Comparison of ENCODE assay signal across 17 cellular contexts in genomic region chr17:73042809-73043685, GRCh38. TPM values are rescaled to one million over a fixed set of nuclear protein-coding genes. Genes with fewer than 3 reads are reported as not detected.
DNase-seq lines count a peak whose midpoint lies in the region; ATAC-seq, FAIRE-seq and TF ChIP-seq lines count a peak whose summit lies in the region.
"Had no signal": no experiment of that assay in that cellular context is flagged by ENCODE, and none has a peak within 500 bp of the region (broad histone marks: within the 10 kb centered on the region; RNA-seq: fewer than 3 reads in every experiment).

No MANE protein-coding gene starts in this region.

- H3K4me1 Mint-ChIP-seq in activated T-helper 17 cell treated with anti-CD3 and anti-CD28 coated beads, Interleukin-2, amount 50 U/mL, for 72 hours, result peaks cover 14% of the 10 kb centered on the region

- no peak overlapping the region for H3K4me3 ChIP-seq in HepG2 (replicated peaks in 1 of 3; ENCODE audit: insufficient read depth in 1 of 3, low read depth in 2 of 3, low read length in 3 of 3)
- no peak overlapping the region for H3K4me3 ChIP-seq in right lobe of liver
- no peak overlapping the region for H3K4me3 ChIP-seq in lower leg skin (ENCODE audit: low read depth, poor library complexity, severe bottlenecking)
- H3K4me3 ChIP-seq: SK-N-MC, uterus had no signal

- no peak overlapping the region for H3K4me3 Mint-ChIP-seq in activated T-helper 17 cell treated with anti-CD3 and anti-CD28 coated beads, Interleukin-2, amount 50 U/mL, for 72 hours
- H3K4me3 Mint-ChIP-seq: activated naive CD8-positive, alpha-beta T cell; memory B cell had no signal

- no peak overlapping the region for H3K27ac Mint-ChIP-seq in activated T-helper 17 cell treated with anti-CD3 and anti-CD28 coated beads, Interleukin-2, amount 50 U/mL, for 72 hours
- H3K27ac Mint-ChIP-seq: activated naive CD8-positive, alpha-beta T cell; memory B cell had no signal

- H3K36me3 Mint-ChIP-seq in activated T-helper 17 cell treated with anti-CD3 and anti-CD28 coated beads, Interleukin-2, amount 50 U/mL, for 72 hours (ENCODE audit: low read depth), result peaks cover 4% of the 10 kb centered on the region

- peak; percentile 53 for FAIRE-seq in HepG2 (lab: Jason Lieb, UNC)
- FAIRE-seq: GM19239 had no signal

- no peak overlapping the region for H3K4me2 ChIP-seq in HepG2 (ENCODE audit: low read depth, low read length)

- CTCF ChIA-PET in HepG2 (lab: Yijun Ruan, JAX; ENCODE audit: low intra/inter-chr PET ratio, low total read pairs), result no interaction called here

- H3K27me3 Mint-ChIP-seq in activated T-helper 17 cell treated with anti-CD3 and anti-CD28 coated beads, Interleukin-2, amount 50 U/mL, for 72 hours, result no peaks in the 10 kb centered on the region
- H3K27me3 Mint-ChIP-seq: activated naive CD8-positive, alpha-beta T cell; memory B cell had no signal

- TF ChIP-seq EP300 in HepG2 (IDR thresholded peaks at IDR 0.05; ENCODE audit: low read depth in 2 of 2, low read length in 2 of 2) (no peak), HepG2 (CRISPR knock-in tag; IDR thresholded peaks at IDR 0.05; ENCODE audit: borderline replicate concordance) (no peak)

- H3K4me1 ChIP-seq in HepG2 (ENCODE audit: insufficient read depth, low read length), result peaks cover 9% of the 10 kb centered on the region
- no peaks in the 10 kb centered on the region for H3K4me1 ChIP-seq in right lobe of liver
- H3K4me1 ChIP-seq: uterus had no signal

- 94% methylated on average over 7 of the region's 7 CpGs for WGBS in HepG2 (ENCODE audit: low lambda C conversion rate)
- 77% methylated on average over 6 of the region's 7 CpGs for WGBS in right lobe of liver (ENCODE audit: insufficient coverage, low coverage, low lambda C conversion rate, missing lambda C conversion rate)
- WGBS in lower leg skin, 2 donors, result 45% methylated on average over 7 of the region's 7 CpGs

- TF ChIP-seq POLR2A in HepG2 (IDR thresholded peaks at IDR 0.05; ENCODE audit: insufficient read depth in 1 of 2, low read depth in 2 of 2, low read length in 2 of 2) (no peak), right lobe of liver (IDR thresholded peaks at IDR 0.05) (no peak), lower leg skin (IDR thresholded peaks at IDR 0.05) (no peak)

- H3K9me3 Mint-ChIP-seq in activated T-helper 17 cell treated with anti-CD3 and anti-CD28 coated beads, Interleukin-2, amount 50 U/mL, for 72 hours, result peaks cover 10% of the 10 kb centered on the region

- H3K79me2 ChIP-seq in HepG2 (ENCODE audit: insufficient read depth, low read length), result no peaks in the 10 kb centered on the region

- in situ Hi-C loops in HepG2 (cut with HindIII; ENCODE audit: extremely low pct_ligation_motif_present, low pct_unique_long_range_greater_than_20kb), result no loop called here

- intact Hi-C loops in HepG2 (cut with micrococcal nuclease; ENCODE audit: unreplicated experiment) (no loop called here), right lobe of liver (cut with DNase I) (no loop called here), lower leg skin (cut with DNase I; ENCODE audit: low total_unique reads) (no loop called here)

- H2AFZ ChIP-seq in HepG2 (ENCODE audit: low read length), result no peak overlapping the region

- no peak overlapping the region for H3K9ac ChIP-seq in HepG2 (ENCODE audit: insufficient read depth, low read depth, low read length)

- H3K27ac ChIP-seq in HepG2 (ENCODE audit: extremely low read length, insufficient read depth, low read length) (no peak overlapping the region), right lobe of liver (no peak overlapping the region)
- H3K27ac ChIP-seq: SK-N-MC, uterus, VCaP had no signal

- H3K9me3 ChIP-seq in HepG2 (ENCODE audit: low read length) (no peaks in the 10 kb centered on the region), right lobe of liver (no peaks in the 10 kb centered on the region)
- H3K9me3 ChIP-seq: uterus had no signal

- DNase-seq in HepG2 (ENCODE audit: low spot score), result no peak
- DNase-seq in right lobe of liver, result no peak
- peak; percentile 14 for DNase-seq in dermis blood vessel endothelial cell
- peak; percentile 20 to 73 for DNase-seq in lower leg skin (ENCODE audit: low spot score in 2 of 2)
- DNase-seq in dedifferentiated amniotic fluid mesenchymal stem cell (ENCODE audit: extremely low spot score), result no peak
- DNase-seq: DMS79 treated with DMSO at 0.1 percent for 48 hours, glutamatergic neuron, nucleus accumbens, uterus had no signal

- POLR2A ChIA-PET in HepG2 (lab: Yijun Ruan, JAX), result interaction anchor here (0.5 kb wide), 1 partner anchor 76 kb away, joined by 4 read pairs; no protein-coding TSS in a partner anchor

- no peaks in the 10 kb centered on the region for H4K20me1 ChIP-seq in HepG2 (ENCODE audit: insufficient read depth, low read length)

- no peak for TF ChIP-seq RAD21 in HepG2 (CRISPR knock-in tag; IDR thresholded peaks at IDR 0.05)

- H3K36me3 ChIP-seq in HepG2 (replicated peaks in 1 of 2; ENCODE audit: control insufficient read depth in 1 of 2, insufficient read depth in 2 of 2, low read length in 2 of 2) (no peaks in the 10 kb centered on the region), right lobe of liver (no peaks in the 10 kb centered on the region)
- H3K36me3 ChIP-seq: uterus had no signal

- TF ChIP-seq CTCF in HepG2 (CRISPR knock-in tag; IDR thresholded peaks at IDR 0.05), result no peak
- no peak for TF ChIP-seq CTCF in right lobe of liver (IDR thresholded peaks at IDR 0.05)
- no peak for TF ChIP-seq CTCF in lower leg skin (IDR thresholded peaks at IDR 0.05)

- BruUV-seq in HepG2 (replicated peaks; lab: Mats Ljungman, UMichigan), result no TSS peak

- 0 out of 3 replicates have a peak, but pooled peaks have one; percentile 23 for ATAC-seq in HepG2
- ATAC-seq in right lobe of liver, result no peak
- no peak for ATAC-seq in GM21576 (IDR thresholded peaks at IDR 0.05; ENCODE audit: unreplicated experiment)
- ATAC-seq in HG02884 (IDR thresholded peaks at IDR 0.05; ENCODE audit: unreplicated experiment), result no peak
- ATAC-seq in activated T-helper 17 cell treated with anti-CD3 and anti-CD28 coated beads, Interleukin-2, amount 50 U/mL, for 72 hours (replicated peaks), result no peak

- H3K27me3 ChIP-seq in HepG2 (ENCODE audit: control insufficient read depth in 1 of 2, insufficient read depth in 2 of 2, low read length in 2 of 2) (no peaks in the 10 kb centered on the region), right lobe of liver (no peaks in the 10 kb centered on the region)
- H3K27me3 ChIP-seq: uterus had no signal

TF ChIP-seq in HepG2, 621 proteins besides CTCF, POLR2A, EP300 and RAD21 (continues in another document):
- no peak for TF ChIP-seq ZNF552 (CRISPR knock-in tag; IDR thresholded peaks at IDR 0.05; ENCODE audit: borderline replicate concordance)
- TF ChIP-seq ZNF562 (CRISPR knock-in tag; IDR thresholded peaks at IDR 0.05; ENCODE audit: borderline replicate concordance), result no peak
- TF ChIP-seq ZNF619 (CRISPR knock-in tag; IDR thresholded peaks at IDR 0.05), result no peak
- TF ChIP-seq, protein P1, sequence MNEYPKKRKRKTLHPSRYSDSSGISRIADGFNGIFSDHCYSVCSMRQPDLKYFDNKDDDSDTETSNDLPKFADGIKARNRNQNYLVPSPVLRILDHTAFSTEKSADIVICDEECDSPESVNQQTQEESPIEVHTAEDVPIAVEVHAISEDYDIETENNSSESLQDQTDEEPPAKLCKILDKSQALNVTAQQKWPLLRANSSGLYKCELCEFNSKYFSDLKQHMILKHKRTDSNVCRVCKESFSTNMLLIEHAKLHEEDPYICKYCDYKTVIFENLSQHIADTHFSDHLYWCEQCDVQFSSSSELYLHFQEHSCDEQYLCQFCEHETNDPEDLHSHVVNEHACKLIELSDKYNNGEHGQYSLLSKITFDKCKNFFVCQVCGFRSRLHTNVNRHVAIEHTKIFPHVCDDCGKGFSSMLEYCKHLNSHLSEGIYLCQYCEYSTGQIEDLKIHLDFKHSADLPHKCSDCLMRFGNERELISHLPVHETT (CRISPR knock-in tag; conservative IDR thresholded peaks at IDR 0.05), result no peak
- no peak for TF ChIP-seq GTF3A (CRISPR knock-in tag; conservative IDR thresholded peaks at IDR 0.05)
- no peak for TF ChIP-seq MAFG (CRISPR knock-in tag; IDR thresholded peaks at IDR 0.05)
- no peak for TF ChIP-seq THAP8 (CRISPR knock-in tag; IDR thresholded peaks at IDR 0.05; ENCODE audit: borderline replicate concordance)

RNA-seq across cellular contexts. Expression of gene SLC39A11, which starts 49.4 kb away (rescaled TPM):
- total RNA-seq in HepG2 (2016; rRNA removed; fragmentation: Illumina TruSeq; extraction: Trizol) (19.2 and 31.5 TPM in 2 replicates), right lobe of liver (10 to 100 TPM; 25.4 to 49.6 (median 39.3) TPM), dermis blood vessel endothelial cell (11.1 and 17.4 TPM in 2 replicates), lower leg skin (10 to 100 TPM; 41.6 to 59.0 (median 47.1) TPM)
- 4.1 and 5.7 TPM in 2 replicates for total RNA-seq in HepG2 (2016; cell fraction: cytosol; rRNA removed; fragmentation: Illumina TruSeq; extraction: Trizol; ENCODE audit: low read depth)
- 17.6 and 30.8 TPM in 2 replicates for total RNA-seq in HepG2 (2016; cell fraction: insoluble cytoplasmic fraction; rRNA removed; fragmentation: Illumina TruSeq; extraction: Trizol)
- 11.7 and 12.9 TPM in 2 replicates for total RNA-seq in HepG2 (2016; cell fraction: membrane; rRNA removed; fragmentation: Illumina TruSeq; extraction: Trizol)
- total RNA-seq in HepG2 (2016; cell fraction: nucleus; rRNA removed; fragmentation: Illumina TruSeq; extraction: Trizol), result 44.0 and 45.4 TPM in 2 replicates
- polyA plus RNA-seq in HepG2 (2011; rRNA removed), result 17.2 and 18.4 TPM in 2 replicates
- 16.2 and 18.4 TPM in 2 replicates for polyA plus RNA-seq in HepG2 (2011; cell fraction: cytosol; rRNA removed)
- polyA plus RNA-seq in HepG2 (2011; cell fraction: nucleus; rRNA removed), result 15.4 and 18.6 TPM in 2 replicates
- polyA plus RNA-seq in HepG2 (2012), result 17.7 and 24.6 TPM in 2 replicates
- polyA plus RNA-seq in HepG2 (2016; cell fraction: cytosol; fragmentation: Illumina TruSeq; extraction: Trizol; ENCODE audit: low read depth), result 2.6 and 3.2 TPM in 2 replicates
- 14.1 and 14.5 TPM in 2 replicates for polyA plus RNA-seq in HepG2 (2016; cell fraction: insoluble cytoplasmic fraction; fragmentation: Illumina TruSeq; extraction: Trizol; ENCODE audit: low read depth)
- polyA plus RNA-seq in HepG2 (2016; cell fraction: membrane; fragmentation: Illumina TruSeq; extraction: Trizol; ENCODE audit: low read depth), result 6.3 and 6.4 TPM in 2 replicates
- 27.4 and 30.8 TPM in 2 replicates for polyA plus RNA-seq in HepG2 (2016; cell fraction: nucleus; fragmentation: Illumina TruSeq; extraction: Trizol; ENCODE audit: insufficient read depth, low read depth)
- 37.9 and 99.2 TPM in 2 replicates for polyA minus RNA-seq in HepG2 (2011; rRNA and poly(A)+ RNA removed; ENCODE audit: low replicate concordance)
- 19.3 and 20.3 TPM in 2 replicates for polyA minus RNA-seq in HepG2 (2011; cell fraction: cytosol; rRNA and poly(A)+ RNA removed)
- polyA minus RNA-seq in HepG2 (2011; cell fraction: nucleus; rRNA and poly(A)+ RNA removed), result 52.5 and 61.2 TPM in 2 replicates
- total RNA-seq in activated T-helper 17 cell treated with anti-CD3 and anti-CD28 coated beads, Interleukin-2, amount 50 U/mL, for 72 hours, result 10 to 100 TPM; 13.1 to 19.0 TPM

Comparison
In these comparisons a context has a peak if more than half of its experiments do, and no peak if none do; other contexts are left out.
1. DNase-seq: peak in dermis blood vessel endothelial cell (single experiment) and lower leg skin (2 of 2); none in HepG2 (single experiment), right lobe of liver (0 of 3) and dedifferentiated amniotic fluid mesenchymal stem cell (single experiment).